In genomic region chr16:46632778-46633733, GRCh38 we compare ENCODE assay signal across 1 cellular context.
TF ChIP-seq lines count a peak whose summit lies in the region.

No MANE protein-coding gene starts in this region.

TF ChIP-seq in GM12891, 5 proteins besides CTCF, POLR2A, EP300 and RAD21 (continued from another document):
- TF ChIP-seq PAX5 (IDR thresholded peaks at IDR 0.05; ENCODE audit: insufficient read depth, low read length, severe bottlenecking) (no peak), SPI1 (IDR thresholded peaks at IDR 0.05; ENCODE audit: low read depth, low read length) (no peak)
